ENCODE assay signal across 13 cellular contexts in genomic region chr1:47534417-47534816, GRCh38.
DNase-seq lines count a peak whose midpoint lies in the region; ATAC-seq and TF ChIP-seq lines count a peak whose summit lies in the region.
"Had no signal": no experiment of that assay in that cellular context is flagged by ENCODE, and none has a peak within 500 bp of the region (broad histone marks: within the 10 kb centered on the region; RNA-seq: fewer than 3 reads in every experiment).

No MANE protein-coding gene starts in this region.

- no peaks in the 10 kb centered on the region for H3K36me3 ChIP-seq in BLaER1 treated with 17β-estradiol and CSF1 and Interleukin-3, amounts not matched to agents 10 nM and 100 nM
- H3K36me3 ChIP-seq in RWPE2 (ENCODE audit: low read depth), result no peaks in the 10 kb centered on the region

- H3K4me2 ChIP-seq in BLaER1 treated with 17β-estradiol and CSF1 and Interleukin-3, amounts not matched to agents 10 nM and 100 nM, result peak overlapping the region; percentile 64 to 92 (median 80)

- peaks cover 0 to 25% (median 4%) of the 10 kb centered on the region in 11 experiments; a peak in 8 of 22 replicates for H3K27me3 ChIP-seq in BLaER1 treated with 17β-estradiol and CSF1 and Interleukin-3, amounts not matched to agents 10 nM and 100 nM
- H3K27me3 ChIP-seq in RWPE2 (ENCODE audit: insufficient read depth, poor library complexity, severe bottlenecking), result no peaks in the 10 kb centered on the region

- DNase-seq in RWPE2 (ENCODE audit: low spot score) (no peak), endothelial cell (ENCODE audit: low spot score) (no peak), nephron progenitor cell (no peak), DMS 273 treated with DMSO at 0.1 percent for 48 hours (lab: John Stamatoyannopoulos, UW) (no peak), dermis blood vessel endothelial cell (no peak), T-helper 9 cell (no peak)
- DNase-seq: activated CD8-positive, alpha-beta T cell treated with anti-CD3 and anti-CD28 coated beads for 36 hours; SHP77 treated with DMSO at 0.1 percent for 48 hours had no signal

- H3K4me1 ChIP-seq in BLaER1 treated with 17β-estradiol and CSF1 and Interleukin-3, amounts not matched to agents 10 nM and 100 nM, result peaks cover 16 to 52% (median 44%) of the 10 kb centered on the region in 10 experiments; a peak in 19 of 20 replicates
- no peaks in the 10 kb centered on the region for H3K4me1 ChIP-seq in RWPE2 (ENCODE audit: insufficient read depth, poor library complexity, severe bottlenecking)

- H3K4me1 Mint-ChIP-seq in endothelial cell (ENCODE audit: unreplicated experiment), result peaks cover 4% of the 10 kb centered on the region
- peaks cover 55% of the 10 kb centered on the region for H3K4me1 Mint-ChIP-seq in nephron progenitor cell

- H3K9me3 ChIP-seq in BLaER1 treated with 17β-estradiol and CSF1 and Interleukin-3, amounts not matched to agents 10 nM and 100 nM (replicated peaks in 1 of 11), result peaks cover 4 to 6% (median 4%) of the 10 kb centered on the region in 11 experiments; a peak in 18 of 22 replicates
- peaks cover 4% of the 10 kb centered on the region for H3K9me3 ChIP-seq in RWPE2 (ENCODE audit: severe bottlenecking)

- H4K20me1 ChIP-seq in BLaER1 treated with 17β-estradiol and CSF1 and Interleukin-3, amounts not matched to agents 10 nM and 100 nM, result no peaks in the 10 kb centered on the region

- peak overlapping the region in 5 of 11 experiments; percentile 52 to 66 (median 60); a peak in 9 of 22 replicates for H3K27ac ChIP-seq in BLaER1 treated with 17β-estradiol and CSF1 and Interleukin-3, amounts not matched to agents 10 nM and 100 nM
- H3K27ac ChIP-seq in RWPE2 (ENCODE audit: poor library complexity, severe bottlenecking), result no peak overlapping the region

- TF ChIP-seq CTCF in RWPE2 (IDR thresholded peaks at IDR 0.05; ENCODE audit: poor library complexity, severe bottlenecking) (no peak), endothelial cell (IDR thresholded peaks at IDR 0.05; ENCODE audit: unreplicated experiment) (no peak), nephron progenitor cell (IDR thresholded peaks at IDR 0.05) (no peak)

- peaks cover 9% of the 10 kb centered on the region for H3K27me3 Mint-ChIP-seq in endothelial cell (ENCODE audit: unreplicated experiment)
- peaks cover 16% of the 10 kb centered on the region for H3K27me3 Mint-ChIP-seq in nephron progenitor cell (ENCODE audit: low read depth, poor library complexity)

- H3K4me3 Mint-ChIP-seq in endothelial cell (ENCODE audit: unreplicated experiment), result peak overlapping the region; percentile 1
- H3K4me3 Mint-ChIP-seq in nephron progenitor cell, result peak overlapping the region; percentile 73
- H3K4me3 Mint-ChIP-seq: activated CD8-positive, alpha-beta T cell treated with anti-CD3 and anti-CD28 coated beads for 36 hours; stimulated activated naive CD8-positive, alpha-beta T cell treated with anti-CD3 and anti-CD28 coated beads, Interleukin-15, Interleukin-2, amounts not matched to agents 100 ng/mL and 50 ng/mL, for 24 hours had no signal

- H3K9me3 Mint-ChIP-seq in endothelial cell (ENCODE audit: unreplicated experiment), result no peaks in the 10 kb centered on the region
- peaks cover 7% of the 10 kb centered on the region for H3K9me3 Mint-ChIP-seq in nephron progenitor cell
- H3K9me3 Mint-ChIP-seq: activated CD8-positive, alpha-beta T cell treated with anti-CD3 and anti-CD28 coated beads for 36 hours had no signal

- peak overlapping the region in 6 of 11 experiments; percentile 46 to 69 (median 56); a peak in 10 of 22 replicates for H3K9ac ChIP-seq in BLaER1 treated with 17β-estradiol and CSF1 and Interleukin-3, amounts not matched to agents 10 nM and 100 nM

- H3K27ac Mint-ChIP-seq in endothelial cell (ENCODE audit: unreplicated experiment), result no peak overlapping the region
- H3K27ac Mint-ChIP-seq in nephron progenitor cell, result peak overlapping the region; percentile 77
- H3K27ac Mint-ChIP-seq: activated CD8-positive, alpha-beta T cell treated with anti-CD3 and anti-CD28 coated beads for 36 hours; CD14-positive monocyte; IgD-negative memory B cell; stimulated activated naive CD8-positive, alpha-beta T cell treated with anti-CD3 and anti-CD28 coated beads, Interleukin-15, Interleukin-2, amounts not matched to agents 100 ng/mL and 50 ng/mL, for 24 hours had no signal

- ATAC-seq in RWPE2 (ENCODE audit: low read depth), result peak; percentile 20; the same call in 1 of the 3 replicates
- ATAC-seq in HG02678 (IDR thresholded peaks at IDR 0.05; ENCODE audit: unreplicated experiment), result no peak
- ATAC-seq: activated CD8-positive, alpha-beta T cell treated with anti-CD3 and anti-CD28 coated beads for 36 hours had no signal

- no peak overlapping the region for H3K4me3 ChIP-seq in BLaER1 treated with 17β-estradiol and CSF1 and Interleukin-3, amounts not matched to agents 10 nM and 100 nM
- no peak overlapping the region for H3K4me3 ChIP-seq in RWPE2 (ENCODE audit: severe bottlenecking)

- no peaks in the 10 kb centered on the region for H3K36me3 Mint-ChIP-seq in endothelial cell (ENCODE audit: low read depth, unreplicated experiment)
- H3K36me3 Mint-ChIP-seq in nephron progenitor cell (ENCODE audit: low read depth), result no peaks in the 10 kb centered on the region
- H3K36me3 Mint-ChIP-seq: CD14-positive monocyte, IgD-negative memory B cell had no signal
